ENCODE assay signal across 9 cellular contexts in the genomic region with DNA sequence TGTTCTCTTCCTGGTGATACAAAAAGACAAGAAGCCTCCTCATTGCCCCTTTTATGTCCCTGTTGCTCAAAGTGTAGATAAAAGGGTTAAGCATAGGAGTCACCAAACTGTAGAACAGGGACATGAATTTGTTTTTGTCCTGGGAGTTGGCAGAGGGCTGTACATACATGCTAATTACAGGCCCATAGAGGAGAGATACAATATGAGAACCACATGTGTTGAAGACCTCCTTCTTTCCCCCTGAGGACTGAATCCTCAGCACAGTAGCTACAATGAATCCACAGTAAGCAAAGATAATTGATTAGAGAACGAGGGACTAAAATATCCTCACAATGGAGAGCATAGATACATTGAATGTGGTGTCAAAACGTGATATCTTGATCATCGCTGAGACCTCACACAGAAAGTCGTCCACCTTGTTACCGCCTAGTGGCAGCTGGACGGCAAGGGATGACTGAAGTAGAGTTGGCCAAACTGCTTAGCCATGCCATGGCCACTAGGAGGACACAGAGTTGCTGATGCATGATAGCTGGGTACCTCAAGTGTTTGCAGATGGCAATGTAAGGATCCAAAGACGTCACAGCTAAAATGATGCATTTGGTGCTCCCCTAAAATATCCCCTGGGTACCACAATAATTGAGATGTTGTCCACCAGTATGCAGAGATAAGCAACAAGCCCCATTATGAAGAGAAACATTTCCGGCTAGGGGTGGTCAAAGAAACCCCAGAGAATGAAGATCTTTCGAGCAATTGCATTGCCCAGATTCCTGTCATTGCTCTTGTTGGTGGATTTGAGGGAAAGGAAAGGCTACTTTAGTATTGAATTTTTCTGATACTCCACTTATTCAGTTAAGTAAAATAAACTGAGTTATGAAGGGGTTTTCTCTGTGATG. TPM values are rescaled to one million over a fixed set of nuclear protein-coding genes. Genes with fewer than 3 reads are reported as not detected.
DNase-seq lines count a peak whose midpoint lies in the region; ATAC-seq and TF ChIP-seq lines count a peak whose summit lies in the region.
"Had no signal": no experiment of that assay in that cellular context is flagged by ENCODE, and none has a peak within 500 bp of the region (broad histone marks: within the 10 kb centered on the region; RNA-seq: fewer than 3 reads in every experiment).

No MANE protein-coding gene starts in this region.

- no peaks in the 10 kb centered on the region for H3K36me3 Mint-ChIP-seq in nephron progenitor cell (ENCODE audit: low read depth)

- DNase-seq in COLO668 (lab: John Stamatoyannopoulos, UW; ENCODE audit: unreplicated experiment) (peak; percentile 2), NCI-H2196 treated with DMSO at 0.1 percent for 48 hours (lab: John Stamatoyannopoulos, UW; ENCODE audit: unreplicated experiment) (peak; percentile 1), cerebellar cortex (ENCODE audit: low spot score) (peak; percentile 45), nephron progenitor cell (peak; percentile 38), posterior vena cava (ENCODE audit: low spot score) (no peak)

- intact Hi-C loops in posterior vena cava (cut with DNase I), result no loop called here

- H3K4me3 Mint-ChIP-seq in nephron progenitor cell, result no peak overlapping the region
- H3K4me3 Mint-ChIP-seq: IgD-negative memory B cell had no signal

- H3K4me1 Mint-ChIP-seq in nephron progenitor cell, result no peaks in the 10 kb centered on the region
- H3K4me1 Mint-ChIP-seq: IgD-negative memory B cell had no signal

- peaks cover 19% of the 10 kb centered on the region for H3K27me3 Mint-ChIP-seq in nephron progenitor cell (ENCODE audit: low read depth, poor library complexity)

- H3K27ac Mint-ChIP-seq in nephron progenitor cell, result no peak overlapping the region
- H3K27ac Mint-ChIP-seq: IgD-negative memory B cell had no signal

- peaks cover 17% of the 10 kb centered on the region for H3K9me3 Mint-ChIP-seq in nephron progenitor cell

- TF ChIP-seq CTCF in nephron progenitor cell (IDR thresholded peaks at IDR 0.05), result peak; percentile 82

- ATAC-seq in GM19351 (IDR thresholded peaks at IDR 0.05; ENCODE audit: unreplicated experiment) (peak; percentile 76), GM21619 (IDR thresholded peaks at IDR 0.05; ENCODE audit: unreplicated experiment) (no peak), HG03521 (IDR thresholded peaks at IDR 0.05; ENCODE audit: unreplicated experiment) (no peak)

RNA-seq across cellular contexts. Expression of gene OR2B3, which starts 15.0 kb away (rescaled TPM):
- not detected for total RNA-seq in posterior vena cava

RNA-seq across cellular contexts. Expression of gene OR2W1, which starts 27.1 kb away (rescaled TPM):
- total RNA-seq in posterior vena cava, result not detected

RNA-seq across cellular contexts. Expression of gene OR2J1, which starts 27.2 kb away (rescaled TPM):
- not detected for total RNA-seq in posterior vena cava

RNA-seq across cellular contexts. Expression of gene OR2J3, which starts 35.8 kb away (rescaled TPM):
- not detected for total RNA-seq in posterior vena cava
